In the genomic region with DNA sequence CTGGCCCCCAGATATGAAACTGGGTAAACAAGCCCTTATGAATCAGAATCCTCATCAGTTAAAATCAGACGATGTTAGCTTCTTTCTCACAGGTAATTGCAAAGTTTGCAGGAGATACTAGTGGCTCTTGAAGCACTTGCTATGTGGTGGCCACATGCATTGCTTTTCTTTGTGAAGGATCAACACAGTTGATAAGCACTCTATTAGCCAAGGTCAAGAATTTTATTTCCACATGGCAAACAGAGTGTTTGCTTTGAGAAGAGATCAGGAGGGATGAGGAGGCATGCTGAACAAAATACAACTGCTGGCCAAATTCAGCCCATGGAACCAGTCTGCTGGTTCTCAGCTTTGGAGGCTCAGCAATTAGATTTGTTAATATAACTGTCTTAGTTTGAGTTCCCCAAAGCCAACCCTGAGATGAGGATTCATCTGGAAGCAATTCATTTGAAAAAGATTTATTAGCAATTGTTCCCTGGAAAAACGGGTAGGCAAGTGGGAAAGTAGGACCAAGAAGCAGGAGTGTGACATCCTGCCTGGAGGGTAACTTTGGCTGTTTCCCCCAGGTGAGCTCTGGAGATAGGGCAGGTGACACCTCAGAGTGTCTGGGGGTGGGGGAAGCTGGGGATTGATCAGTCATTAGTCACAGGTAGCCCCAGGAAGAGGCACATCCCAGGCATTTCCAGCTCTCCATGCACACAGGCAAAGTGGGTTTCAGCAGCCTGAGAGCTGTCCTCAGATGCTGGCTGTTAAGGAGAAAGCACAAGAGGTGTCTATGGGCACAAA, we compare ENCODE assay signal across 1 cellular context.
TF ChIP-seq lines count a peak whose summit lies in the region.

No MANE protein-coding gene starts in this region.

TF ChIP-seq in IMR-90, 13 proteins besides CTCF, POLR2A, EP300 and RAD21 (continued from another document):
- TF ChIP-seq, protein P1, sequence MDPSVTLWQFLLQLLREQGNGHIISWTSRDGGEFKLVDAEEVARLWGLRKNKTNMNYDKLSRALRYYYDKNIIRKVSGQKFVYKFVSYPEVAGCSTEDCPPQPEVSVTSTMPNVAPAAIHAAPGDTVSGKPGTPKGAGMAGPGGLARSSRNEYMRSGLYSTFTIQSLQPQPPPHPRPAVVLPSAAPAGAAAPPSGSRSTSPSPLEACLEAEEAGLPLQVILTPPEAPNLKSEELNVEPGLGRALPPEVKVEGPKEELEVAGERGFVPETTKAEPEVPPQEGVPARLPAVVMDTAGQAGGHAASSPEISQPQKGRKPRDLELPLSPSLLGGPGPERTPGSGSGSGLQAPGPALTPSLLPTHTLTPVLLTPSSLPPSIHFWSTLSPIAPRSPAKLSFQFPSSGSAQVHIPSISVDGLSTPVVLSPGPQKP (IDR thresholded peaks at IDR 0.05; ENCODE audit: borderline replicate concordance, low read depth, low read length): no peak
- TF ChIP-seq SMC3 (IDR thresholded peaks at IDR 0.05; ENCODE audit: low read depth, low read length) (no peak), MXI1 (IDR thresholded peaks at IDR 0.05; ENCODE audit: borderline replicate concordance, low read depth, low read length) (no peak), MAZ (IDR thresholded peaks at IDR 0.05; ENCODE audit: borderline replicate concordance, low read depth, low read length) (no peak), MAFK (IDR thresholded peaks at IDR 0.05; ENCODE audit: low read depth, low read length) (no peak), CEBPB (IDR thresholded peaks at IDR 0.05; ENCODE audit: low read depth, low read length) (no peak), RCOR1 (IDR thresholded peaks at IDR 0.05; ENCODE audit: insufficient replicate concordance, low read length) (no peak)
